In genomic region chr6:27502508-27503435, GRCh38 we compare ENCODE assay signal across 8 cellular contexts. TPM values are rescaled to one million over a fixed set of nuclear protein-coding genes. Genes with fewer than 3 reads are reported as not detected.
DNase-seq lines count a peak whose midpoint lies in the region; ATAC-seq and TF ChIP-seq lines count a peak whose summit lies in the region.

No MANE protein-coding gene starts in this region.

- peak overlapping the region; percentile 56 for H2BK5ac ChIP-seq in trophoblast cell (ENCODE audit: low read depth, low read length, poor library complexity)

- DNase-seq in CD1c-positive myeloid dendritic cell (ENCODE audit: extremely low spot score) (peak; percentile 33), SHP77 treated with DMSO at 0.1 percent for 48 hours (lab: John Stamatoyannopoulos, UW) (peak; percentile 88), germinal center (ENCODE audit: low spot score) (peak; percentile 22), trophoblast cell (peak; percentile 57 to 74), vagina (ENCODE audit: extremely low spot score in 2 of 2) (no peak)
- DNase-seq in activated effector memory CD4-positive, alpha-beta T cell treated with anti-CD3 and anti-CD28 coated beads, Interleukin-2, amount 50 U/mL, for 16 hours, result peak; percentile 87

- intact Hi-C loops in vagina (cut with DNase I), result loop anchor here (10.0 kb wide), 1 partner anchor 252 kb away; no protein-coding TSS in a partner anchor

- H3K14ac ChIP-seq in trophoblast cell (ENCODE audit: low read length), result peak overlapping the region; percentile 11

- peak overlapping the region; percentile 51 for H3K18ac ChIP-seq in trophoblast cell (ENCODE audit: low read length)

- no peak for TF ChIP-seq CTCF in vagina (IDR thresholded peaks at IDR 0.05)

- no peak overlapping the region for H2BK120ac ChIP-seq in trophoblast cell (ENCODE audit: insufficient read depth, low read length, poor library complexity)

- no peak overlapping the region for H2BK12ac ChIP-seq in trophoblast cell (ENCODE audit: low read length)

- no peak for TF ChIP-seq RAD21 in Ishikawa (IDR thresholded peaks at IDR 0.05; ENCODE audit: low read depth)

- no peaks in the 10 kb centered on the region for H3K36me3 ChIP-seq in trophoblast cell (ENCODE audit: control insufficient read depth in 1 of 2, insufficient read depth in 2 of 2, low read length in 2 of 2)
- H3K36me3 ChIP-seq in vagina, result no peaks in the 10 kb centered on the region

- H3K4me2 ChIP-seq in trophoblast cell (ENCODE audit: low read length), result peak overlapping the region; percentile 74

- peaks cover 2% of the 10 kb centered on the region for H3K79me1 ChIP-seq in trophoblast cell (ENCODE audit: low read length)

- no peak for TF ChIP-seq POLR2A in vagina (IDR thresholded peaks at IDR 0.05)

- H3K4ac ChIP-seq in trophoblast cell (ENCODE audit: low read depth, low read length), result peak overlapping the region; percentile 33

- H4K91ac ChIP-seq in trophoblast cell (ENCODE audit: low read depth, low read length), result no peak overlapping the region

- no CpG with 5 or more reads among the region's 33 CpGs for WGBS in trophoblast cell (ENCODE audit: extremely low coverage, insufficient coverage, insufficient read length)

- peak overlapping the region; percentile 91 for H4K8ac ChIP-seq in trophoblast cell (ENCODE audit: low read depth, low read length)

- peak overlapping the region; percentile 36 for H4K12ac ChIP-seq in trophoblast cell (ENCODE audit: low read depth, low read length)

- peak overlapping the region; percentile 60 for H3K9ac ChIP-seq in trophoblast cell (ENCODE audit: low read length)

- H2AK5ac ChIP-seq in trophoblast cell (ENCODE audit: low read length), result no peak overlapping the region

- peaks cover 1% of the 10 kb centered on the region for H3K79me2 ChIP-seq in trophoblast cell (ENCODE audit: control insufficient read depth, insufficient read depth, low read length, poor library complexity)

- H3K27ac ChIP-seq in trophoblast cell (ENCODE audit: low read depth, low read length), result no peak overlapping the region
- H3K27ac ChIP-seq in vagina, result peak overlapping the region; percentile 70

- H3K23ac ChIP-seq in trophoblast cell (ENCODE audit: low read length), result no peak overlapping the region

- ATAC-seq in GM21381 (IDR thresholded peaks at IDR 0.05; ENCODE audit: unreplicated experiment), result peak; percentile 45

- no peak for TF ChIP-seq EP300 in Ishikawa (IDR thresholded peaks at IDR 0.05; ENCODE audit: borderline replicate concordance)

- no peaks in the 10 kb centered on the region for H3K9me3 ChIP-seq in trophoblast cell (ENCODE audit: insufficient read depth, low read depth, low read length)
- no peaks in the 10 kb centered on the region for H3K9me3 ChIP-seq in vagina

- peak overlapping the region; percentile 69 for H3K4me3 ChIP-seq in trophoblast cell (ENCODE audit: low read depth, low read length)
- peak overlapping the region; percentile 47 to 48 for H3K4me3 ChIP-seq in vagina

- H3K27me3 ChIP-seq in trophoblast cell (ENCODE audit: insufficient read depth, low read length), result no peaks in the 10 kb centered on the region
- H3K27me3 ChIP-seq in vagina, result no peaks in the 10 kb centered on the region

- peak overlapping the region; percentile 75 for H2AFZ ChIP-seq in trophoblast cell (ENCODE audit: insufficient read depth, low read length, poor library complexity)

- no peaks in the 10 kb centered on the region for H3K4me1 ChIP-seq in trophoblast cell (ENCODE audit: control insufficient read depth in 1 of 2, insufficient read depth in 2 of 2, low read length in 2 of 2)
- peaks cover 8% of the 10 kb centered on the region for H3K4me1 ChIP-seq in vagina

TF ChIP-seq in Ishikawa, 13 proteins besides CTCF, POLR2A, EP300 and RAD21:
- TF ChIP-seq TEAD4 (IDR thresholded peaks at IDR 0.05) (peak; percentile 76), CEBPB (IDR thresholded peaks at IDR 0.05) (0 out of 2 replicates have a peak, but pooled peaks have one; percentile 10), CREB1 (IDR thresholded peaks at IDR 0.05; ENCODE audit: low read depth) (no peak)
- TF ChIP-seq, protein P1, sequence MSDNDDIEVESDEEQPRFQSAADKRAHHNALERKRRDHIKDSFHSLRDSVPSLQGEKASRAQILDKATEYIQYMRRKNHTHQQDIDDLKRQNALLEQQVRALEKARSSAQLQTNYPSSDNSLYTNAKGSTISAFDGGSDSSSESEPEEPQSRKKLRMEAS (IDR thresholded peaks at IDR 0.05), result peak; percentile 40; the same call in 1 of the 2 replicates
- TF ChIP-seq, protein P2, sequence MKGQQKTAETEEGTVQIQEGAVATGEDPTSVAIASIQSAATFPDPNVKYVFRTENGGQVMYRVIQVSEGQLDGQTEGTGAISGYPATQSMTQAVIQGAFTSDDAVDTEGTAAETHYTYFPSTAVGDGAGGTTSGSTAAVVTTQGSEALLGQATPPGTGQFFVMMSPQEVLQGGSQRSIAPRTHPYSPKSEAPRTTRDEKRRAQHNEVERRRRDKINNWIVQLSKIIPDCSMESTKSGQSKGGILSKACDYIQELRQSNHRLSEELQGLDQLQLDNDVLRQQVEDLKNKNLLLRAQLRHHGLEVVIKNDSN (IDR thresholded peaks at IDR 0.05), result peak; percentile 38; the same call in 1 of the 2 replicates

RNA-seq across cellular contexts. Expression of gene ZNF184, which starts 29.9 kb away (rescaled TPM):
- polyA plus RNA-seq in trophoblast cell (2013), result 6.0 and 6.4 TPM in 2 replicates
- 4.4 TPM for total RNA-seq in vagina

Comparison
In these comparisons a context has a peak if more than half of its experiments do, and no peak if none do; other contexts are left out.
1. DNase-seq: peak in CD1c-positive myeloid dendritic cell (single experiment), SHP77 treated with DMSO at 0.1 percent for 48 hours (single experiment), activated effector memory CD4-positive, alpha-beta T cell treated with anti-CD3 and anti-CD28 coated beads, Interleukin-2, amount 50 U/mL, for 16 hours (single experiment), germinal center (single experiment) and trophoblast cell (2 of 2); none in vagina (0 of 2).